In the genomic region with DNA sequence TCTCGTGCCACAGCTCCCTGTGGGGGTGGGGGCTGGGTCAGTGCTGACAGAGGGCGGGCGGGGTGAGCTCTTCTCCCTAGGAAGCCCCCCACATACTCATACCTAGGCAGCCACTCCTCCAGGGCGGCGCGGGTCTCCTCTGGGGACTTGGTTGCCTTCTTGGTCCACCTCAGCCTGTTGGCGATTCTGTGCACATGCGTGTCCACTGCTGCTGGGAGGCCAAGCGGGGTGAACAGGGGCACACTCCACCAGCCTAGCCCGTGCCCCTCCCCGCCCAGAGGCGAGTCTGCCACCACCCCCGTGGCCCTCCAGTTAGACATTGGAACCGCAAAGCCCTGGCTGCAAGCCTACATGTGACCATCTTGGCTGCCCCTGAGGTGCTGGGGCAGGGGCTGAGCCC, we compare ENCODE assay signal across 13 cellular contexts. TPM values are rescaled to one million over a fixed set of nuclear protein-coding genes. Genes with fewer than 3 reads are reported as not detected.
DNase-seq lines count a peak whose midpoint lies in the region; ATAC-seq, FAIRE-seq and TF ChIP-seq lines count a peak whose summit lies in the region.
"Had no signal": no experiment of that assay in that cellular context is flagged by ENCODE, and none has a peak within 500 bp of the region (broad histone marks: within the 10 kb centered on the region; RNA-seq: fewer than 3 reads in every experiment).

No MANE protein-coding gene starts in this region.

- 30% methylated on average over 14 of the region's 14 CpGs for WGBS in liver

- no peaks in the 10 kb centered on the region for H3K27me3 Mint-ChIP-seq in type B pancreatic cell

- H3K9me3 Mint-ChIP-seq in type B pancreatic cell, result no peaks in the 10 kb centered on the region

- peaks cover 25% of the 10 kb centered on the region for H3K36me3 ChIP-seq in WERI-Rb-1
- peaks cover 0 to 2% (median 0%) of the 10 kb centered on the region in 4 donors for H3K36me3 ChIP-seq in liver (ENCODE audit: control insufficient read depth in 4 of 4, insufficient read depth in 3 of 4, low read depth in 1 of 4, low read length in 3 of 4)

- no peaks in the 10 kb centered on the region for H3K9me3 ChIP-seq in WERI-Rb-1 (ENCODE audit: severe bottlenecking)
- H3K9me3 ChIP-seq in liver (ENCODE audit: control insufficient read depth in 4 of 4, low read length in 3 of 4), result no peaks in the 10 kb centered on the region

- peaks cover 15% of the 10 kb centered on the region for H3K4me1 Mint-ChIP-seq in type B pancreatic cell (ENCODE audit: unreplicated experiment)

- FAIRE-seq in HTR-8/SVneo (lab: Jason Lieb, UNC), result no peak
- FAIRE-seq: keratinocyte had no signal

- H3K27me3 ChIP-seq in WERI-Rb-1 (ENCODE audit: insufficient read depth, low read depth, severe bottlenecking), result no peaks in the 10 kb centered on the region
- no peaks in the 10 kb centered on the region for H3K27me3 ChIP-seq in liver (ENCODE audit: control insufficient read depth in 4 of 4, insufficient read depth in 4 of 4, low read length in 3 of 4)

- H3K9ac ChIP-seq in liver (ENCODE audit: low read depth in 1 of 2, low read length in 2 of 2), result peak overlapping the region in 1 of 2 donors; percentile 21
- H3K9ac ChIP-seq: parathyroid adenoma had no signal

- H3K27ac ChIP-seq in WERI-Rb-1, result peak overlapping the region; percentile 97
- H3K27ac ChIP-seq in liver (ENCODE audit: low read depth in 1 of 2, low read length in 2 of 2), result peak overlapping the region; percentile 95 to 98
- H3K27ac ChIP-seq: parathyroid adenoma had no signal

- no peaks in the 10 kb centered on the region for H3K36me3 Mint-ChIP-seq in type B pancreatic cell

- no peak for TF ChIP-seq RAD21 in liver (IDR thresholded peaks at IDR 0.05)

- H3K4me3 ChIP-seq in WERI-Rb-1 (ENCODE audit: low read depth, low read length), result no peak overlapping the region
- peak overlapping the region in 1 of 3 donors; percentile 52 for H3K4me3 ChIP-seq in liver (ENCODE audit: low read depth in 1 of 3, low read length in 3 of 3)

- H3K4me3 Mint-ChIP-seq in type B pancreatic cell, result no peak overlapping the region

- H3K27ac Mint-ChIP-seq in type B pancreatic cell, result peak overlapping the region; percentile 62

- no peak for ATAC-seq in HG03039 (IDR thresholded peaks at IDR 0.05; ENCODE audit: unreplicated experiment)

- TF ChIP-seq CTCF in WERI-Rb-1 (IDR thresholded peaks at IDR 0.05; ENCODE audit: low read depth, low read length) (no peak), liver (IDR thresholded peaks at IDR 0.05; ENCODE audit: low read depth, low read length, missing input control) (no peak), type B pancreatic cell (conservative IDR thresholded peaks at IDR 0.05) (no peak)

- H3K4me1 ChIP-seq in liver (ENCODE audit: control insufficient read depth in 4 of 4, insufficient read depth in 4 of 4, low read length in 3 of 4), result peaks cover 26 to 79% (median 54%) of the 10 kb centered on the region in 4 donors
- H3K4me1 ChIP-seq: parathyroid adenoma had no signal

- no peak for DNase-seq in WERI-Rb-1
- no peak for DNase-seq in type B pancreatic cell (ENCODE audit: extremely low spot score, unreplicated experiment)
- no peak for DNase-seq in germinal center (ENCODE audit: low spot score)
- no peak for DNase-seq in HTR-8/SVneo (ENCODE audit: insufficient read length, low spot score)
- DNase-seq: activated T-cell treated with anti-CD3 and anti-CD28 coated beads for 4 hours; DMS79; NCI-H1436 treated with DMSO at 0.1 percent for 48 hours; NK-92 treated with Interleukin-12 subunit alpha and Interleukin-12 subunit beta, amount 100 ng/mL, for 24 hours; T-helper 9 cell had no signal

TF ChIP-seq in liver, 16 proteins besides CTCF, POLR2A, EP300 and RAD21:
- TF ChIP-seq, protein P1, sequence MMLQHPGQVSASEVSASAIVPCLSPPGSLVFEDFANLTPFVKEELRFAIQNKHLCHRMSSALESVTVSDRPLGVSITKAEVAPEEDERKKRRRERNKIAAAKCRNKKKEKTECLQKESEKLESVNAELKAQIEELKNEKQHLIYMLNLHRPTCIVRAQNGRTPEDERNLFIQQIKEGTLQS (IDR thresholded peaks at IDR 0.05), result no peak
- no peak for TF ChIP-seq FOXA1 (IDR thresholded peaks at IDR 0.05)
- no peak for TF ChIP-seq TAF1 (conservative IDR thresholded peaks at IDR 0.05)
- TF ChIP-seq HNF4G (IDR thresholded peaks at IDR 0.05), result peak; percentile 44
- no peak for TF ChIP-seq YY1 (IDR thresholded peaks at IDR 0.05)
- TF ChIP-seq MAX (IDR thresholded peaks at IDR 0.05), result no peak
- TF ChIP-seq, protein P2, sequence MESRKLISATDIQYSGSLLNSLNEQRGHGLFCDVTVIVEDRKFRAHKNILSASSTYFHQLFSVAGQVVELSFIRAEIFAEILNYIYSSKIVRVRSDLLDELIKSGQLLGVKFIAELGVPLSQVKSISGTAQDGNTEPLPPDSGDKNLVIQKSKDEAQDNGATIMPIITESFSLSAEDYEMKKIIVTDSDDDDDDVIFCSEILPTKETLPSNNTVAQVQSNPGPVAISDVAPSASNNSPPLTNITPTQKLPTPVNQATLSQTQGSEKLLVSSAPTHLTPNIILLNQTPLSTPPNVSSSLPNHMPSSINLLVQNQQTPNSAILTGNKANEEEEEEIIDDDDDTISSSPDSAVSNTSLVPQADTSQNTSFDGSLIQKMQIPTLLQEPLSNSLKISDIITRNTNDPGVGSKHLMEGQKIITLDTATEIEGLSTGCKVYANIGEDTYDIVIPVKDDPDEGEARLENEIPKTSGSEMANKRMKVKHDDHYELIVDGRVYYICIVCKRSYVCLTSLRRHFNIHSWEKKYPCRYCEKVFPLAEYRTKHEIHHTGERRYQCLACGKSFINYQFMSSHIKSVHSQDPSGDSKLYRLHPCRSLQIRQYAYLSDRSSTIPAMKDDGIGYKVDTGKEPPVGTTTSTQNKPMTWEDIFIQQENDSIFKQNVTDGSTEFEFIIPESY (IDR thresholded peaks at IDR 0.05), result no peak
- TF ChIP-seq FOXA2 (IDR thresholded peaks at IDR 0.05), result no peak
- TF ChIP-seq JUND (IDR thresholded peaks at IDR 0.05), result no peak
- TF ChIP-seq NR2F2 (IDR thresholded peaks at IDR 0.05), result no peak
- peak; percentile 75 to 83 for TF ChIP-seq RXRA (IDR thresholded peaks at IDR 0.05)
- TF ChIP-seq, protein P3, sequence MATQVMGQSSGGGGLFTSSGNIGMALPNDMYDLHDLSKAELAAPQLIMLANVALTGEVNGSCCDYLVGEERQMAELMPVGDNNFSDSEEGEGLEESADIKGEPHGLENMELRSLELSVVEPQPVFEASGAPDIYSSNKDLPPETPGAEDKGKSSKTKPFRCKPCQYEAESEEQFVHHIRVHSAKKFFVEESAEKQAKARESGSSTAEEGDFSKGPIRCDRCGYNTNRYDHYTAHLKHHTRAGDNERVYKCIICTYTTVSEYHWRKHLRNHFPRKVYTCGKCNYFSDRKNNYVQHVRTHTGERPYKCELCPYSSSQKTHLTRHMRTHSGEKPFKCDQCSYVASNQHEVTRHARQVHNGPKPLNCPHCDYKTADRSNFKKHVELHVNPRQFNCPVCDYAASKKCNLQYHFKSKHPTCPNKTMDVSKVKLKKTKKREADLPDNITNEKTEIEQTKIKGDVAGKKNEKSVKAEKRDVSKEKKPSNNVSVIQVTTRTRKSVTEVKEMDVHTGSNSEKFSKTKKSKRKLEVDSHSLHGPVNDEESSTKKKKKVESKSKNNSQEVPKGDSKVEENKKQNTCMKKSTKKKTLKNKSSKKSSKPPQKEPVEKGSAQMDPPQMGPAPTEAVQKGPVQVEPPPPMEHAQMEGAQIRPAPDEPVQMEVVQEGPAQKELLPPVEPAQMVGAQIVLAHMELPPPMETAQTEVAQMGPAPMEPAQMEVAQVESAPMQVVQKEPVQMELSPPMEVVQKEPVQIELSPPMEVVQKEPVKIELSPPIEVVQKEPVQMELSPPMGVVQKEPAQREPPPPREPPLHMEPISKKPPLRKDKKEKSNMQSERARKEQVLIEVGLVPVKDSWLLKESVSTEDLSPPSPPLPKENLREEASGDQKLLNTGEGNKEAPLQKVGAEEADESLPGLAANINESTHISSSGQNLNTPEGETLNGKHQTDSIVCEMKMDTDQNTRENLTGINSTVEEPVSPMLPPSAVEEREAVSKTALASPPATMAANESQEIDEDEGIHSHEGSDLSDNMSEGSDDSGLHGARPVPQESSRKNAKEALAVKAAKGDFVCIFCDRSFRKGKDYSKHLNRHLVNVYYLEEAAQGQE (IDR thresholded peaks at IDR 0.05), result no peak
- TF ChIP-seq HNF4A (conservative IDR thresholded peaks at IDR 0.05), result peak; percentile 63 to 78
- TF ChIP-seq SP1 (IDR thresholded peaks at IDR 0.05), result no peak
- peak in 1 of 2 donors; percentile 31 for TF ChIP-seq EGR1 (IDR thresholded peaks at IDR 0.05; ENCODE audit: low read depth in 2 of 2)
- no peak for TF ChIP-seq GABPA (IDR thresholded peaks at IDR 0.05 in 1 of 2, conservative IDR thresholded peaks at IDR 0.05 in 1 of 2)

RNA-seq across cellular contexts. Expression of gene NTHL1, which starts 7.6 kb away (rescaled TPM):
- total RNA-seq in liver, result 10 to 100 TPM; 10.4 to 12.7 TPM
- polyA plus RNA-seq in liver, result 100 to 1,000 TPM in 1 of 2 donors, 10 to 100 TPM in 1; 25.4 to 166 TPM
- 18.1 and 37.6 TPM in 2 replicates for total RNA-seq in type B pancreatic cell (ENCODE audit: low replicate concordance)

RNA-seq across cellular contexts. Expression of gene TSC2, which starts 7.8 kb away (rescaled TPM):
- total RNA-seq in liver, result 10 to 100 TPM; 28.3 to 51.2 TPM
- 10 to 100 TPM; 23.3 to 29.1 TPM for polyA plus RNA-seq in liver
- 131 and 208 TPM in 2 replicates for total RNA-seq in type B pancreatic cell (ENCODE audit: low replicate concordance)

RNA-seq across cellular contexts. Expression of gene NHERF2, which starts 13.3 kb away (rescaled TPM):
- total RNA-seq in liver (10 to 100 TPM; 36.6 to 85.8 TPM), type B pancreatic cell (ENCODE audit: low replicate concordance) (23.3 and 23.4 TPM in 2 replicates)
- polyA plus RNA-seq in liver, result 100 to 1,000 TPM in 1 of 2 donors, 10 to 100 TPM in 1; 62.4 to 205 TPM

RNA-seq across cellular contexts. Expression of gene NPW, which starts 20.4 kb away (rescaled TPM):
- total RNA-seq in liver (1 to 10 TPM; 1.3 to 8.4 TPM), type B pancreatic cell (ENCODE audit: low replicate concordance) (3.9 and 4.7 TPM in 2 replicates)
- 10 to 100 TPM in 1 of 2 donors, 1 to 10 TPM in 1; 9.9 to 20.6 TPM for polyA plus RNA-seq in liver
- polyA plus RNA-seq: keratinocyte had no signal

RNA-seq across cellular contexts. Expression of gene ZNF598, which starts 30.4 kb away (rescaled TPM):
- total RNA-seq in liver (10 to 100 TPM; 12.8 to 19.7 TPM), type B pancreatic cell (ENCODE audit: low replicate concordance) (43.9 and 46.1 TPM in 2 replicates)
- polyA plus RNA-seq in liver, result 10 to 100 TPM in 1 of 2 donors, 1 to 10 TPM in 1; 2.7 to 28.4 TPM
